ENCODE assay signal across 26 cellular contexts in the genomic region with DNA sequence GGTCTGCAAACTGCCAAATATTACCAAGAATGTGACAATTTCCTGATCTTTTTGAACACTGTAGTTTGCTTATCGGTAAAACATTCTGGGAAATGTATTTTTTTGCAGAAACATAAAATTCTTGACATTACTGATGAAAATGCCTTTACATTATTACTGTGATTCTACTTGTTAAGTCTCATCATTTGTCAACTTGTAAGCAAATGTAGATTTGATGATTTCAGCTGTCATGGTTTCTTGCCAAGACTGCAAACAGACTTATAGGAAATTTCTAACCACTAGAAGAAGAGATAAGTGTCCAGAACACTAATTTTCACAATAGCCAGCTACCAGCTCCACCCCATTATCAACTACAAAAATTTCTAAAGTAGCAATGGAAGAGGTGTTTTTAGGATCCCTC.
"Had no signal": no experiment of that assay in that cellular context is flagged by ENCODE, and none has a peak within 500 bp of the region (broad histone marks: within the 10 kb centered on the region; RNA-seq: fewer than 3 reads in every experiment).

No MANE protein-coding gene starts in this region.

- H3K4me1 ChIP-seq: left lung, lower lobe of right lung, neural progenitor cell, parathyroid adenoma, right atrium auricular region, right lobe of liver, tibial nerve, uterus had no signal

- H3K27me3 ChIP-seq: left lung, neural progenitor cell, neutrophil, right atrium auricular region, right lobe of liver, tibial nerve, uterus had no signal

- H3K4me3 ChIP-seq: left lung, lower lobe of right lung, neural progenitor cell, right atrium auricular region, right lobe of liver, smooth muscle cell, tibial nerve, uterus had no signal

- DNase-seq: hippocampal formation; kidney glomerular epithelial cell; left cardiac atrium; left lung; lower lobe of right lung; mammary epithelial cell; mesenchymal stem cell; naive thymus-derived CD8-positive, alpha-beta T cell; occipital lobe; right lobe of liver; stimulated activated CD4-positive, alpha-beta T cell treated with anti-CD3 and anti-CD28 coated beads, Interleukin-1b, Interleukin-23, amount 100 ng/mL, for 48 hours; stimulated activated CD4-positive, alpha-beta T cell treated with anti-CD3 and anti-CD28 coated beads, Interleukin-2, amount 100 ng/mL, for 48 hours; stimulated activated CD4-positive, alpha-beta T cell treated with anti-CD3 and anti-CD28 coated beads, Interleukin-4, amount 100 ng/mL, for 4 hours; stimulated activated CD8-positive, alpha-beta memory T cell treated with anti-CD3 and anti-CD28 coated beads, Interleukin-4, amount 100 ng/mL, for 48 hours; stimulated activated naive CD4-positive, alpha-beta T cell treated with Interleukin-2 at 50 U/mL for 16 hours; stimulated activated naive CD8-positive, alpha-beta T cell treated with anti-CD3 and anti-CD28 coated beads, Interleukin-15, amount 100 ng/mL, for 72 hours; substantia nigra; uterus had no signal

- H3K9ac ChIP-seq: neural progenitor cell, parathyroid adenoma had no signal

- FAIRE-seq: keratinocyte had no signal

- H2AFZ ChIP-seq: neural progenitor cell, parathyroid adenoma had no signal

- H3K79me2 ChIP-seq: parathyroid adenoma had no signal

- H3K9me3 ChIP-seq: left lung, lower lobe of right lung, neutrophil, right atrium auricular region, right lobe of liver, tibial nerve, uterus had no signal

- H3K4me2 ChIP-seq: neural progenitor cell had no signal

- H3K36me3 ChIP-seq: left lung, lower lobe of right lung, neural progenitor cell, neutrophil, right atrium auricular region, right lobe of liver, tibial nerve, uterus had no signal

- H3K27ac ChIP-seq: left lung, lower lobe of right lung, neural progenitor cell, neutrophil, parathyroid adenoma, right atrium auricular region, right lobe of liver, tibial nerve, uterus had no signal

- ATAC-seq: left cardiac atrium; left lung; lower lobe of right lung; naive thymus-derived CD8-positive, alpha-beta T cell; right lobe of liver; stimulated activated memory B cell treated with anti-CD40 and anti-IgM and Interleukin-4, amounts not matched to agents 10 μg/mL and 1 μg/mL and 100 μg/mL, for 72 hours; stimulated activated naive CD8-positive, alpha-beta T cell treated with anti-CD3 and anti-CD28 coated beads, Interleukin-15, amount 100 ng/mL, for 72 hours had no signal
